In genomic region chr9:71858812-71859211, GRCh38 we compare ENCODE assay signal across 11 cellular contexts. TPM values are rescaled to one million over a fixed set of nuclear protein-coding genes. Genes with fewer than 3 reads are reported as not detected.
DNase-seq lines count a peak whose midpoint lies in the region; ATAC-seq, FAIRE-seq and TF ChIP-seq lines count a peak whose summit lies in the region.
"Had no signal": no experiment of that assay in that cellular context is flagged by ENCODE, and none has a peak within 500 bp of the region (broad histone marks: within the 10 kb centered on the region; RNA-seq: fewer than 3 reads in every experiment).

No MANE protein-coding gene starts in this region.

- intact Hi-C loops in spleen (cut with DNase I; ENCODE audit: low total_unique reads) = no loop called here

- H3K36me3 ChIP-seq in spleen = peaks cover 0 to 22% (median 0%) of the 10 kb centered on the region in 6 donors

- H3K9me3 ChIP-seq in spleen = peaks cover 9 to 32% (median 26%) of the 10 kb centered on the region in 8 donors

- H3K4me3 ChIP-seq in spleen = no peak overlapping the region

- FAIRE-seq in H54 (lab: Jason Lieb, UNC) = peak; percentile 57

- no peaks in the 10 kb centered on the region for H3K27me3 ChIP-seq in foreskin keratinocyte
- no peaks in the 10 kb centered on the region for H3K27me3 ChIP-seq in spleen (replicated peaks in 1 of 7)

- ATAC-seq in GM18870 (IDR thresholded peaks at IDR 0.05; ENCODE audit: unreplicated experiment) = peak; percentile 95
- peak; percentile 72 for ATAC-seq in foreskin keratinocyte

- no peak overlapping the region for H3K27ac ChIP-seq in foreskin keratinocyte
- no peak overlapping the region for H3K27ac ChIP-seq in spleen
- H3K27ac ChIP-seq: HL-60, parathyroid adenoma had no signal

- TF ChIP-seq POLR2A in H54 (IDR thresholded peaks at IDR 0.05; ENCODE audit: low read depth, low read length) = no peak
- TF ChIP-seq POLR2A in spleen (IDR thresholded peaks at IDR 0.05) = no peak

- no peak for TF ChIP-seq CTCF in foreskin keratinocyte (conservative IDR thresholded peaks at IDR 0.05)
- TF ChIP-seq CTCF in spleen (IDR thresholded peaks at IDR 0.05 in 8 of 11, conservative IDR thresholded peaks at IDR 0.05 in 3 of 11) = no peak

- DNase-seq in H54 (ENCODE audit: insufficient read length, low spot score) (no peak), HS-5 (ENCODE audit: low read depth) (peak; percentile 9), foreskin keratinocyte (peak; percentile 11 to 59), spleen (no peak), DMS53 treated with DMSO at 0.1 percent for 48 hours (lab: John Stamatoyannopoulos, UW; ENCODE audit: unreplicated experiment) (no peak), NCI-H446 (lab: John Stamatoyannopoulos, UW) (no peak)
- DNase-seq: activated CD4-positive, alpha-beta T cell treated with anti-CD3 and anti-CD28 coated beads, Interleukin-2, amount 50 U/mL, for 4 hours; OCI-M1 had no signal

- no peaks in the 10 kb centered on the region for H3K4me1 ChIP-seq in foreskin keratinocyte
- no peaks in the 10 kb centered on the region for H3K4me1 ChIP-seq in spleen
- H3K4me1 ChIP-seq: parathyroid adenoma had no signal

RNA-seq across cellular contexts. Expression of gene ABHD17B, which starts 52.2 kb away (rescaled TPM):
- total RNA-seq in foreskin keratinocyte (15.4 and 15.5 TPM in 2 replicates), spleen (10 to 100 TPM; 14.9 to 26.6 (median 17.9) TPM)
- polyA plus RNA-seq in foreskin keratinocyte (5.4 and 7.1 TPM in 2 replicates), spleen (1 to 10 TPM; 3.6 to 8.3 (median 5.9) TPM)

RNA-seq across cellular contexts. Expression of gene C9orf85, which starts 52.6 kb away (rescaled TPM):
- 9.1 and 9.7 TPM in 2 replicates for total RNA-seq in foreskin keratinocyte
- polyA plus RNA-seq in foreskin keratinocyte = 7.8 and 9.5 TPM in 2 replicates
- 10 to 100 TPM in 3 of 7 donors, 1 to 10 TPM in 4; 7.3 to 17.8 (median 10.0) TPM for total RNA-seq in spleen
- 1 to 10 TPM; 7.1 to 9.5 (median 9.1) TPM for polyA plus RNA-seq in spleen

Comparison
In these comparisons a context has a peak if more than half of its experiments do, and no peak if none do; other contexts are left out.
1. DNase-seq: peak in HS-5 (single experiment) and foreskin keratinocyte (2 of 2); none in H54 (single experiment), spleen (single experiment), DMS53 treated with DMSO at 0.1 percent for 48 hours (single experiment) and NCI-H446 (0 of 2).